ENCODE assay signal across 13 cellular contexts in the genomic region with DNA sequence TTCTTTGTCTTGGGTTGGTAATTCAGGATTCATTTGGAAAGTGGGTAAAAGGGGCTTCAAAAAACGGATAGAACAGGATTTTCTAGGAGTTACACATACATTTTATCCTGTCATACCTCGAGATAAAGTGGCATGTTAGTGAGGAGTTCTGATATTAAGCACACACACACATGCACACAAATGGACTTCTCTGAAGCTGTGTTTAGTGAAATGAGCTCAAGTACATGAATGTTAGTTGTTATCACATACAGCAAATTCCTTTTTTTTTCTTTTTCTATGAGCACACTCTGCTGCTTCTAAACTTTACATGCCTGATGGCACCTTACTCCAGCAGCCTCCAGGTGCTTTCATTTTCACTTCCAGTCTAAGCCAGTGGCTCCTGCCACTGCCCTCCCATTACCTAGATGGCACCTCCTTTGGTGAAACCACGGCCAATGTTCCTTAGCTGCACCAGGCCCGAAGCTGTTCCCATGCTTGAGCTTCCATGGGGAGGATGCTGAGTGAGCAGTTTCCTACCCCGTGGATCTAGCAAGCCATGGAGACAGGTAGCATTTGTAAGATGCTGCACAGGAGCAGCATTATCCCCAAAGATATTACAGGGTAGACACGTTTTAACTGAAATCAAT. TPM values are rescaled to one million over a fixed set of nuclear protein-coding genes. Genes with fewer than 3 reads are reported as not detected.
DNase-seq lines count a peak whose midpoint lies in the region; ATAC-seq, FAIRE-seq and TF ChIP-seq lines count a peak whose summit lies in the region.
"Had no signal": no experiment of that assay in that cellular context is flagged by ENCODE, and none has a peak within 500 bp of the region (broad histone marks: within the 10 kb centered on the region; RNA-seq: fewer than 3 reads in every experiment).

No MANE protein-coding gene starts in this region.

- dilution Hi-C loops in IMR-90 (cut with HindIII; ENCODE audit: low sequenced_read_pairs, unreplicated experiment), result no loop called here

- no peak overlapping the region for H2BK20ac ChIP-seq in IMR-90 (ENCODE audit: low read depth, low read length)

- no peak for TF ChIP-seq CTCF in IMR-90 (conservative IDR thresholded peaks at IDR 0.05; ENCODE audit: low read depth, low read length)
- no peak for TF ChIP-seq CTCF in body of pancreas (IDR thresholded peaks at IDR 0.05)

- H2BK120ac ChIP-seq in IMR-90 (ENCODE audit: low read depth, low read length) (no peak overlapping the region), trophoblast cell (ENCODE audit: insufficient read depth, low read length, poor library complexity) (no peak overlapping the region)

- ATAC-seq in IMR-90 (ENCODE audit: low read depth) (no peak), body of pancreas (peak; percentile 70)

- H3K9me1 ChIP-seq in IMR-90 (ENCODE audit: insufficient read depth, low read length), result 0 out of 2 replicates have a peak, but pooled peaks cover 3% of the 10 kb centered on the region

- H3K14ac ChIP-seq in IMR-90 (replicated peaks; ENCODE audit: low read depth, low read length) (no peak overlapping the region), trophoblast cell (ENCODE audit: low read length) (no peak overlapping the region)

- no peak overlapping the region for H3K23ac ChIP-seq in IMR-90 (ENCODE audit: low read depth, low read length)
- peak overlapping the region; percentile 17 for H3K23ac ChIP-seq in trophoblast cell (ENCODE audit: low read length)

- no CpG with 5 or more reads among the region's 6 CpGs for WGBS in IMR-90 (ENCODE audit: extremely low coverage in 2 of 2, insufficient read length in 1 of 2), 2 experiments
- 47 to 65% methylated on average over 6 of the region's 6 CpGs for WGBS in body of pancreas, 2 donors
- WGBS in trophoblast cell (ENCODE audit: extremely low coverage, insufficient coverage, insufficient read length), result no CpG with 5 or more reads among the region's 6 CpGs

- H2AK5ac ChIP-seq in IMR-90 (ENCODE audit: low read depth, low read length), result no peak overlapping the region
- no peak overlapping the region for H2AK5ac ChIP-seq in trophoblast cell (ENCODE audit: low read length)

- no peak overlapping the region for H3K4me3 ChIP-seq in IMR-90 (ENCODE audit: insufficient read depth, low read depth, low read length)
- H3K4me3 ChIP-seq in body of pancreas, result no peak overlapping the region
- no peak overlapping the region for H3K4me3 ChIP-seq in trophoblast cell (ENCODE audit: low read depth, low read length)
- no peak overlapping the region for H3K4me3 ChIP-seq in HAP-1

- H3K9ac ChIP-seq in IMR-90 (ENCODE audit: low read depth, low read length) (no peak overlapping the region), trophoblast cell (ENCODE audit: low read length) (peak overlapping the region; percentile 56)

- no peak for FAIRE-seq in urothelium cell line (lab: Jason Lieb, UNC)
- FAIRE-seq: frontal cortex had no signal

- no peak for TF ChIP-seq RAD21 in IMR-90 (IDR thresholded peaks at IDR 0.05; ENCODE audit: low read length)

- 0 out of 4 replicates have a peak, but pooled peaks cover 0 to 3% of the 10 kb centered on the region in 2 experiments for H3K79me1 ChIP-seq in IMR-90 (ENCODE audit: low read depth in 1 of 2, low read length in 2 of 2)
- H3K79me1 ChIP-seq in trophoblast cell (ENCODE audit: low read length), result no peaks in the 10 kb centered on the region

- BruUV-seq in IMR-90 (replicated peaks; lab: Mats Ljungman, UMichigan), result TSS peak; percentile 52

- intact Hi-C loops in IMR-90 (cut with micrococcal nuclease) (no loop called here), body of pancreas (cut with DNase I) (no loop called here)

- H2AFZ ChIP-seq in IMR-90 (replicated peaks; ENCODE audit: low read length, poor library complexity) (no peak overlapping the region), trophoblast cell (ENCODE audit: insufficient read depth, low read length, poor library complexity) (no peak overlapping the region)

- in situ Hi-C loops in IMR-90 (cut with MboI; ENCODE audit: low sequenced_read_pairs) (no loop called here), HAP-1 (cut with MboI; ENCODE audit: low sequenced_read_pairs) (no loop called here)

- H3K27ac ChIP-seq in IMR-90 (ENCODE audit: insufficient read depth, low read length) (no peak overlapping the region), body of pancreas (peak overlapping the region in 2 of 4 donors; percentile 8 to 16), trophoblast cell (ENCODE audit: low read depth, low read length) (no peak overlapping the region)

- H3K9me3 ChIP-seq in IMR-90 (ENCODE audit: control insufficient read depth, insufficient read depth, low read length) (no peaks in the 10 kb centered on the region), body of pancreas (no peaks in the 10 kb centered on the region), trophoblast cell (ENCODE audit: insufficient read depth, low read depth, low read length) (peaks cover 2% of the 10 kb centered on the region), HAP-1 (no peaks in the 10 kb centered on the region)

- no peaks in the 10 kb centered on the region for H3K27me3 ChIP-seq in IMR-90 (ENCODE audit: control insufficient read depth, insufficient read depth, low read length)
- no peaks in the 10 kb centered on the region for H3K27me3 ChIP-seq in body of pancreas
- no peaks in the 10 kb centered on the region for H3K27me3 ChIP-seq in trophoblast cell (ENCODE audit: insufficient read depth, low read length)
- no peaks in the 10 kb centered on the region for H3K27me3 ChIP-seq in HAP-1 (ENCODE audit: low read depth)

- no peak overlapping the region for H3K4ac ChIP-seq in IMR-90 (ENCODE audit: low read depth, low read length)
- no peak overlapping the region for H3K4ac ChIP-seq in trophoblast cell (ENCODE audit: low read depth, low read length)

- H4K5ac ChIP-seq in IMR-90 (ENCODE audit: low read depth, low read length), result no peak overlapping the region

- H2BK12ac ChIP-seq in trophoblast cell (ENCODE audit: low read length), result no peak overlapping the region

- H3K79me2 ChIP-seq in trophoblast cell (ENCODE audit: control insufficient read depth, insufficient read depth, low read length, poor library complexity), result no peaks in the 10 kb centered on the region

- POLR2A ChIA-PET in IMR-90 (lab: Charles Lee; ENCODE audit: unreplicated experiment), result no interaction called here

- H3K36me3 ChIP-seq in IMR-90 (ENCODE audit: control insufficient read depth, insufficient read depth, low read length) (peaks cover 19% of the 10 kb centered on the region), body of pancreas (replicated peaks in 1 of 2; ENCODE audit: insufficient read depth in 1 of 2, low read depth in 2 of 2) (peaks cover 0 to 3% of the 10 kb centered on the region in 2 donors), trophoblast cell (ENCODE audit: control insufficient read depth in 1 of 2, insufficient read depth in 2 of 2, low read length in 2 of 2) (peaks cover 5 to 12% of the 10 kb centered on the region in 2 experiments), HAP-1 (replicated peaks) (peaks cover 14% of the 10 kb centered on the region)

- H4K12ac ChIP-seq in trophoblast cell (ENCODE audit: low read depth, low read length), result no peak overlapping the region

- H3K4me1 ChIP-seq in IMR-90 (ENCODE audit: control insufficient read depth, insufficient read depth, low read length), result no peaks in the 10 kb centered on the region
- peaks cover 31% of the 10 kb centered on the region for H3K4me1 ChIP-seq in body of pancreas
- no peaks in the 10 kb centered on the region for H3K4me1 ChIP-seq in trophoblast cell (ENCODE audit: control insufficient read depth in 1 of 2, insufficient read depth in 2 of 2, low read length in 2 of 2)
- H3K4me1 ChIP-seq in HAP-1, result no peaks in the 10 kb centered on the region

- H2AK9ac ChIP-seq in IMR-90 (replicated peaks; ENCODE audit: low read depth, low read length, poor library complexity), result no peak overlapping the region

- H4K91ac ChIP-seq in IMR-90 (ENCODE audit: insufficient read depth, low read depth, low read length), result no peak overlapping the region
- H4K91ac ChIP-seq in trophoblast cell (ENCODE audit: low read depth, low read length), result no peak overlapping the region

- DNase-seq in IMR-90, result no peak
- peak in 2 of 4 donors; percentile 31 to 35 for DNase-seq in body of pancreas
- DNase-seq in trophoblast cell, result no peak
- no peak for DNase-seq in SW480 (ENCODE audit: low spot score)
- DNase-seq in urothelium cell line (ENCODE audit: low spot score), result no peak
- DNase-seq in HAP-1 (ENCODE audit: low spot score in 2 of 2), result no peak
- DNase-seq: NCI-H1092; NCI-H524 treated with DMSO at 0.1 percent for 48 hours; SHP77; stimulated activated CD4-positive, alpha-beta T cell treated with anti-CD3 and anti-CD28 coated beads, Interleukin-1b, Interleukin-23, amount 100 ng/mL, for 48 hours; stimulated activated naive CD4-positive, alpha-beta T cell had no signal

- TF ChIP-seq POLR2A in GM15510 (IDR thresholded peaks at IDR 0.05; ENCODE audit: borderline replicate concordance, extremely low read depth, insufficient read length), result peak; percentile 30
- no peak for TF ChIP-seq POLR2A in IMR-90 (IDR thresholded peaks at IDR 0.05; ENCODE audit: low read depth, low read length)
- no peak for TF ChIP-seq POLR2A in body of pancreas (IDR thresholded peaks at IDR 0.05)

- CTCF ChIA-PET in IMR-90 (lab: Yijun Ruan, JAX), result interaction anchor here (1.2 kb wide), 1 partner anchor 76 kb away, joined by 3 read pairs; no protein-coding TSS in a partner anchor

- H2BK15ac ChIP-seq in IMR-90 (ENCODE audit: low read depth, low read length), result no peak overlapping the region

- no peaks in the 10 kb centered on the region for H4K20me1 ChIP-seq in IMR-90 (ENCODE audit: insufficient read depth, low read length)

- H2BK5ac ChIP-seq in IMR-90 (ENCODE audit: low read depth, low read length, poor library complexity, severe bottlenecking) (no peak overlapping the region), trophoblast cell (ENCODE audit: low read depth, low read length, poor library complexity) (no peak overlapping the region)

- no peak overlapping the region for H4K8ac ChIP-seq in IMR-90 (ENCODE audit: low read depth in 2 of 2, low read length in 2 of 2)
- H4K8ac ChIP-seq in trophoblast cell (ENCODE audit: low read depth, low read length), result no peak overlapping the region

- H3K4me2 ChIP-seq in IMR-90 (ENCODE audit: low read depth, low read length) (no peak overlapping the region), trophoblast cell (ENCODE audit: low read length) (no peak overlapping the region)

- H3K56ac ChIP-seq in IMR-90 (ENCODE audit: extremely low read depth, insufficient read depth, low read length), result no peak overlapping the region

- no peak overlapping the region for H3K18ac ChIP-seq in IMR-90 (ENCODE audit: low read depth, low read length)
- H3K18ac ChIP-seq in trophoblast cell (ENCODE audit: low read length), result no peak overlapping the region

RNA-seq across cellular contexts. Expression of gene STAT1, which starts 49.7 kb away (rescaled TPM):
- 67.9 and 80.3 TPM in 2 replicates for total RNA-seq in IMR-90 (2012; rRNA removed)
- 42.6 and 43.2 TPM in 2 replicates for polyA plus RNA-seq in IMR-90 (2012; rRNA removed)
- 17.3 and 19.3 TPM in 2 replicates for polyA plus RNA-seq in IMR-90 (2012; cell fraction: cytosol; rRNA removed)
- polyA plus RNA-seq in IMR-90 (2012; cell fraction: nucleus; rRNA removed; ENCODE audit: low replicate concordance), result 17.0 and 40.3 TPM in 2 replicates
- 10 to 100 TPM; 30.1 to 56.4 TPM for total RNA-seq in body of pancreas
- polyA plus RNA-seq in trophoblast cell (2013), result 29.8 and 30.6 TPM in 2 replicates
